Comparison of ENCODE assay signal across 32 cellular contexts in genomic region chrX:65994519-65995501, GRCh38. TPM values are rescaled to one million over a fixed set of nuclear protein-coding genes. Genes with fewer than 3 reads are reported as not detected.
DNase-seq lines count a peak whose midpoint lies in the region; ATAC-seq, FAIRE-seq and TF ChIP-seq lines count a peak whose summit lies in the region.
"Had no signal": no experiment of that assay in that cellular context is flagged by ENCODE, and none has a peak within 500 bp of the region (broad histone marks: within the 10 kb centered on the region; RNA-seq: fewer than 3 reads in every experiment).

No MANE protein-coding gene starts in this region.

- H3K9me3 ChIP-seq in tibial artery (no peaks in the 10 kb centered on the region), GM23248 (ENCODE audit: low read depth) (no peaks in the 10 kb centered on the region)
- H3K9me3 ChIP-seq: Peyer's patch, upper lobe of left lung had no signal

- H3K4me3 ChIP-seq in fibroblast of the aortic adventitia (ENCODE audit: low read depth, low read length) = no peak overlapping the region
- H3K4me3 ChIP-seq in tibial artery = no peak overlapping the region
- H3K4me3 ChIP-seq in GM23248 = no peak overlapping the region
- H3K4me3 ChIP-seq: cardiac muscle cell, coronary artery, GM23338, Peyer's patch, upper lobe of left lung had no signal

- intact Hi-C loops in tibial artery (cut with DNase I; ENCODE audit: low total_unique reads) = no loop called here

- H3K36me3 ChIP-seq in tibial artery (no peaks in the 10 kb centered on the region), GM23248 (ENCODE audit: low read depth) (no peaks in the 10 kb centered on the region)
- H3K36me3 ChIP-seq: cardiac muscle cell, Peyer's patch, upper lobe of left lung had no signal

- no peak overlapping the region for H3K4me2 ChIP-seq in GM23248 (ENCODE audit: unreplicated experiment)
- H3K4me2 ChIP-seq: GM23338 had no signal

- peak; percentile 53 to 62 for ATAC-seq in activated T-cell treated with anti-CD3 and anti-CD28 coated beads, Interleukin-2, amount 50 U/mL, for 4 hours
- ATAC-seq in HG03342 (IDR thresholded peaks at IDR 0.05; ENCODE audit: unreplicated experiment) (peak; percentile 44), GM18511 (IDR thresholded peaks at IDR 0.05; ENCODE audit: unreplicated experiment) (no peak)
- ATAC-seq: GM23338 had no signal

- no peaks in the 10 kb centered on the region for H3K79me2 ChIP-seq in GM23248 (ENCODE audit: insufficient read depth)

- H3K27me3 Mint-ChIP-seq in activated T-cell treated with anti-CD3 and anti-CD28 coated beads, Interleukin-2, amount 50 U/mL, for 4 hours (ENCODE audit: low read depth) = no peaks in the 10 kb centered on the region
- H3K27me3 Mint-ChIP-seq: activated naive CD4-positive, alpha-beta T cell treated with anti-CD3 and anti-CD28 coated beads, Interleukin-2, amount 50 U/mL, for 24 hours had no signal

- no peaks in the 10 kb centered on the region for H3F3A ChIP-seq in GM23248 (ENCODE audit: insufficient read depth)

- H3K9me2 ChIP-seq in GM23248 (ENCODE audit: insufficient read depth) = no peaks in the 10 kb centered on the region

- H2AFZ ChIP-seq in GM23248 = no peak overlapping the region
- H2AFZ ChIP-seq: GM23338 had no signal

- no peaks in the 10 kb centered on the region for H3K27me3 ChIP-seq in tibial artery
- no peaks in the 10 kb centered on the region for H3K27me3 ChIP-seq in GM23248 (replicated peaks; ENCODE audit: insufficient read depth)
- H3K27me3 ChIP-seq: cardiac muscle cell, Peyer's patch, upper lobe of left lung had no signal

- H3K9ac ChIP-seq in GM23248 = no peak overlapping the region

- no peaks in the 10 kb centered on the region for H4K20me1 ChIP-seq in GM23248 (ENCODE audit: insufficient read depth)

- H3K27ac ChIP-seq in tibial artery (no peak overlapping the region), GM23248 (no peak overlapping the region)
- H3K27ac ChIP-seq: cardiac muscle cell, coronary artery, Peyer's patch had no signal

- H3K9me3 Mint-ChIP-seq in activated T-cell treated with anti-CD3 and anti-CD28 coated beads, Interleukin-2, amount 50 U/mL, for 4 hours = no peaks in the 10 kb centered on the region
- H3K9me3 Mint-ChIP-seq: activated naive CD4-positive, alpha-beta T cell treated with anti-CD3 and anti-CD28 coated beads, Interleukin-2, amount 50 U/mL, for 24 hours; GM23338; HFFc6 had no signal

- no peaks in the 10 kb centered on the region for H3K36me3 Mint-ChIP-seq in activated T-cell treated with anti-CD3 and anti-CD28 coated beads, Interleukin-2, amount 50 U/mL, for 4 hours (ENCODE audit: insufficient read depth)
- H3K36me3 Mint-ChIP-seq: activated naive CD4-positive, alpha-beta T cell treated with anti-CD3 and anti-CD28 coated beads, Interleukin-2, amount 50 U/mL, for 24 hours; mesothelial cell of epicardium had no signal

- no peaks in the 10 kb centered on the region for H3K4me1 ChIP-seq in tibial artery
- H3K4me1 ChIP-seq in GM23248 (ENCODE audit: insufficient read depth) = no peaks in the 10 kb centered on the region
- H3K4me1 ChIP-seq: Peyer's patch, upper lobe of left lung had no signal

- FAIRE-seq in GM12891 (lab: Jason Lieb, UNC) = peak; percentile 55
- FAIRE-seq: kidney had no signal

- H3K4me3 Mint-ChIP-seq in activated T-cell treated with anti-CD3 and anti-CD28 coated beads, Interleukin-2, amount 50 U/mL, for 4 hours = no peak overlapping the region
- H3K4me3 Mint-ChIP-seq: activated naive CD4-positive, alpha-beta T cell treated with anti-CD3 and anti-CD28 coated beads, Interleukin-2, amount 50 U/mL, for 24 hours; GM23338; HFFc6; mesothelial cell of epicardium had no signal

- 46% methylated on average over 3 of the region's 3 CpGs for WGBS in GM23248 (ENCODE audit: low coverage in 1 of 2, low lambda C conversion rate in 2 of 2, missing lambda C conversion rate in 2 of 2), 2 experiments

- no peak for DNase-seq in activated T-cell treated with anti-CD3 and anti-CD28 coated beads, Interleukin-2, amount 50 U/mL, for 4 hours
- DNase-seq in activated T-cell treated with anti-CD3 and anti-CD28 coated beads, Interleukin-2, amount 50 U/mL, for 1 hour = no peak
- DNase-seq in GM12891 (ENCODE audit: insufficient read length, low spot score) = no peak
- peak; percentile 7 for DNase-seq in fibroblast of the aortic adventitia (ENCODE audit: low read depth)
- no peak for DNase-seq in tibial artery
- DNase-seq in GM23248 = no peak
- DNase-seq: ACHN; activated T-cell treated with anti-CD3 and anti-CD28 coated beads, Interleukin-2, amount 50 U/mL, for 48 hours; aorta; effector memory CD4-positive, alpha-beta T cell; GDM1; head of caudate nucleus; HFFc6; kidney; naive B cell; NCI-H187 treated with DMSO at 0.1 percent for 48 hours; NCI-H2227 treated with DMSO at 0.1 percent for 48 hours; NCI-H526 treated with DMSO at 0.1 percent for 48 hours; Peyer's patch; SHP77 treated with DMSO at 0.1 percent for 48 hours; substantia nigra; upper lobe of left lung had no signal

- in situ Hi-C loops in GM23248 (cut with MboI) = no loop called here

- TF ChIP-seq POLR2A in GM12891 (IDR thresholded peaks at IDR 0.05; ENCODE audit: low read depth, low read length) = no peak

- peaks cover 16% of the 10 kb centered on the region for H3K4me1 Mint-ChIP-seq in activated T-cell treated with anti-CD3 and anti-CD28 coated beads, Interleukin-2, amount 50 U/mL, for 4 hours (ENCODE audit: low read depth)
- H3K4me1 Mint-ChIP-seq: GM23338, mesothelial cell of epicardium had no signal

- no peak for TF ChIP-seq CTCF in fibroblast of the aortic adventitia (IDR thresholded peaks at IDR 0.05; ENCODE audit: insufficient read depth, low read length)
- no peak for TF ChIP-seq CTCF in tibial artery (IDR thresholded peaks at IDR 0.05)

TF ChIP-seq in GM12891, 5 proteins besides CTCF, POLR2A, EP300 and RAD21:
- TF ChIP-seq POU2F2 (IDR thresholded peaks at IDR 0.05; ENCODE audit: low read depth, low read length) = no peak
- no peak for TF ChIP-seq PAX5 (IDR thresholded peaks at IDR 0.05; ENCODE audit: insufficient read depth, low read length, severe bottlenecking)
- no peak for TF ChIP-seq SPI1 (IDR thresholded peaks at IDR 0.05; ENCODE audit: low read depth, low read length)
- TF ChIP-seq POLR2AphosphoS5 (IDR thresholded peaks at IDR 0.05; ENCODE audit: low read depth, low read length) = no peak
- no peak for TF ChIP-seq TAF1 (IDR thresholded peaks at IDR 0.05; ENCODE audit: low read depth, low read length)

RNA-seq across cellular contexts. Expression of gene VSIG4, which starts 45.1 kb away (rescaled TPM):
- under 1 TPM; 0.19 to 0.21 (median 0.20) TPM for total RNA-seq in activated T-cell treated with anti-CD3 and anti-CD28 coated beads, Interleukin-2, amount 50 U/mL, for 4 hours
- 0.08 TPM for polyA plus RNA-seq in GM12891 (2012; ENCODE audit: low read depth, missing spikeins)
- not detected in 2 replicates for total RNA-seq in fibroblast of the aortic adventitia (ENCODE audit: low replicate concordance)
- not detected in 2 replicates for total RNA-seq in GM23248 (2014; rRNA removed; shearing (Covaris generic))
- not detected in 2 replicates for polyA plus RNA-seq in GM23248 (2016; fragmentation: Nextera tagmentation; extraction: Ambion mirVana)
- total RNA-seq: cardiac muscle cell, epithelial cell of proximal tubule, fibroblast of villous mesenchyme, GM23338, HFFc6, mesothelial cell of epicardium had no signal
- polyA plus RNA-seq: BJ, cardiac muscle cell, GM23338 had no signal
